ENCODE assay signal across 8 cellular contexts in genomic region chr12:65169311-65170244, GRCh38. TPM values are rescaled to one million over a fixed set of nuclear protein-coding genes. Genes with fewer than 3 reads are reported as not detected.
DNase-seq lines count a peak whose midpoint lies in the region; ATAC-seq and TF ChIP-seq lines count a peak whose summit lies in the region.

TSS of gene LEMD3 (plus strand) at chr12:65169583. CDS start at chr12:65169597, 14 bp downstream.

- intact Hi-C loops in PC-9 (cut with micrococcal nuclease; ENCODE audit: unreplicated experiment) = no loop called here

- BruUV-seq in PC-9 (replicated peaks; lab: Mats Ljungman, UMichigan) = no TSS peak

- no peaks in the 10 kb centered on the region for H3F3A ChIP-seq in PC-9 (ENCODE audit: insufficient read depth, low read depth)

- CTCF ChIA-PET in PC-9 (lab: Charles Lee) = interaction anchor here (1.1 kb wide), 1 partner anchor 63 kb away, joined by 3 read pairs; no protein-coding TSS in a partner anchor

- peak; percentile 92 for ATAC-seq in GM21723 (IDR thresholded peaks at IDR 0.05; ENCODE audit: unreplicated experiment)

- H3K79me2 ChIP-seq in PC-9 (ENCODE audit: low read depth) = peaks cover 50% of the 10 kb centered on the region

- peak; percentile 97 for DNase-seq in DMS53 treated with DMSO at 0.1 percent for 48 hours (lab: John Stamatoyannopoulos, UW; ENCODE audit: unreplicated experiment)
- DNase-seq in KBM-7 = peak; percentile 93
- peak; percentile 89 to 94 for DNase-seq in PC-9
- DNase-seq in activated T-cell treated with anti-CD3 and anti-CD28 coated beads, Interleukin-2, amount 50 U/mL, for 1 hour = peak; percentile 93
- peak; percentile 41 for DNase-seq in epithelial cell of proximal tubule (ENCODE audit: low read depth)
- DNase-seq in mucosa of gallbladder (ENCODE audit: low spot score) = peak; percentile 95
- peak; percentile 87 for DNase-seq in stimulated activated CD8-positive, alpha-beta memory T cell treated with anti-CD3 and anti-CD28 coated beads, Interleukin-4, amount 100 ng/mL, for 24 hours (ENCODE audit: low read depth)

- peak within 1 kb of the TSS; percentile 99 for H2AFZ ChIP-seq in PC-9

- peak within 1 kb of the TSS; percentile 70 for H3K27ac ChIP-seq in PC-9

- H3K4me3 ChIP-seq in PC-9 (peak within 1 kb of the TSS; percentile 98), epithelial cell of proximal tubule (ENCODE audit: low read depth, low read length) (peak within 1 kb of the TSS; percentile 75)

- 0 out of 2 replicates have a peak, but pooled peaks cover 8% of the 10 kb centered on the region for H3K36me3 ChIP-seq in PC-9 (ENCODE audit: low read depth)

- H3K9me3 ChIP-seq in PC-9 (ENCODE audit: insufficient read depth, low read depth) = no peaks in the 10 kb centered on the region

- POLR2A ChIA-PET in PC-9 (lab: Charles Lee; ENCODE audit: unreplicated experiment) = interaction anchor here (0.6 to 0.9 kb wide), 3 partner anchors 23 to 1271 kb away, joined by 3 to 4 read pairs (median 3); no protein-coding TSS in a partner anchor

- in situ Hi-C loops in KBM-7 (cut with MboI; ENCODE audit: low pct_unique_long_range_greater_than_20kb, low sequenced_read_pairs) = no loop called here

- H3K4me2 ChIP-seq in PC-9 = peak within 1 kb of the TSS; percentile 96

- TF ChIP-seq CTCF in PC-9 (conservative IDR thresholded peaks at IDR 0.05) (no peak), epithelial cell of proximal tubule (conservative IDR thresholded peaks at IDR 0.05; ENCODE audit: low read depth, low read length) (no peak)

- no peaks in the 10 kb centered on the region for H3K27me3 ChIP-seq in PC-9 (ENCODE audit: insufficient read depth, low read depth)

- H3K4me1 ChIP-seq in PC-9 (replicated peaks; ENCODE audit: insufficient read depth) = peaks cover 45% of the 10 kb centered on the region

- H3K9me2 ChIP-seq in PC-9 (ENCODE audit: insufficient read depth) = no peaks in the 10 kb centered on the region

- peaks cover 38% of the 10 kb centered on the region for H4K20me1 ChIP-seq in PC-9 (ENCODE audit: insufficient read depth)

RNA-seq across cellular contexts. Expression of gene LEMD3, which starts in this region (rescaled TPM):
- total RNA-seq in PC-9 (2021) (17.8 and 24.4 TPM in 2 replicates), epithelial cell of proximal tubule (18.7 and 23.0 TPM in 2 replicates), mucosa of gallbladder (27.7 TPM)

Comparison
In these comparisons a context has a peak if more than half of its experiments do, and no peak if none do; other contexts are left out.
1. Peak in every context shown above with its lines: DNase-seq, ATAC-seq, H3K4me3 ChIP-seq and H3K27ac ChIP-seq.
2. DNase-seq: peak in every context shown above with its lines; median percentile 97 in DMS53 treated with DMSO at 0.1 percent for 48 hours; 95 in mucosa of gallbladder; 93 in KBM-7; 93 in activated T-cell treated with anti-CD3 and anti-CD28 coated beads, Interleukin-2, amount 50 U/mL, for 1 hour; 92 in PC-9; 87 in stimulated activated CD8-positive, alpha-beta memory T cell treated with anti-CD3 and anti-CD28 coated beads, Interleukin-4, amount 100 ng/mL, for 24 hours; 41 in epithelial cell of proximal tubule.